ENCODE assay signal across 1 cellular context in genomic region chr7:92836489-92837213, GRCh38.
TF ChIP-seq lines count a peak whose summit lies in the region.

Gene CDK6, minus strand, starts transcription at chr7:92836573. Its CDS starts 3,250 bp downstream, at chr7:92833323.

TF ChIP-seq in HepG2, 621 proteins besides CTCF, POLR2A, EP300 and RAD21 (continued from another document):
- TF ChIP-seq ZNF276 (CRISPR knock-in tag; IDR thresholded peaks at IDR 0.05; ENCODE audit: low read depth) (no peak), TGIF2 (CRISPR knock-in tag; IDR thresholded peaks at IDR 0.05) (peak; percentile 44; the same call in 1 of the 2 replicates), ZNF30 (CRISPR knock-in tag; IDR thresholded peaks at IDR 0.05) (no peak), PHF20 (CRISPR knock-in tag; IDR thresholded peaks at IDR 0.05) (no peak), TMF1 (CRISPR knock-in tag; IDR thresholded peaks at IDR 0.05; ENCODE audit: low read depth) (peak; percentile 70; the same call in 1 of the 2 replicates), E2F2 (CRISPR knock-in tag; IDR thresholded peaks at IDR 0.05; ENCODE audit: borderline replicate concordance) (no peak), SIX4 (CRISPR knock-in tag; IDR thresholded peaks at IDR 0.05) (peak; percentile 48; the same call in 1 of the 2 replicates), PRDM10 (CRISPR knock-in tag; IDR thresholded peaks at IDR 0.05; ENCODE audit: low read depth) (no peak), ZBTB20 (CRISPR knock-in tag; IDR thresholded peaks at IDR 0.05; ENCODE audit: borderline replicate concordance, low read depth) (no peak), TRIM22 (IDR thresholded peaks at IDR 0.05) (no peak)
- TF ChIP-seq, protein P1, sequence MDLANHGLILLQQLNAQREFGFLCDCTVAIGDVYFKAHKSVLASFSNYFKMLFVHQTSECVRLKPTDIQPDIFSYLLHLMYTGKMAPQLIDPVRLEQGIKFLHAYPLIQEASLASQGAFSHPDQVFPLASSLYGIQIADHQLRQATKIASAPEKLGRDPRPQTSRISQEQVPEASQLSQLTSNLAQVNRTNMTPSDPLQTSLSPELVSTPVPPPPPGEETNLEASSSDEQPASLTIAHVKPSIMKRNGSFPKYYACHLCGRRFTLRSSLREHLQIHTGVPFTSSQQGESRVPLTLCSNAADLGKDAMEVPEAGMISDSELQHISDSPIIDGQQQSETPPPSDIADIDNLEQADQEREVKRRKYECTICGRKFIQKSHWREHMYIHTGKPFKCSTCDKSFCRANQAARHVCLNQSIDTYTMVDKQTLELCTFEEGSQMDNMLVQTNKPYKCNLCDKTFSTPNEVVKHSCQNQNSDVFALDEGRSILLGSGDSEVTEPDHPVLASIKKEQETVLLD (CRISPR knock-in tag; IDR thresholded peaks at IDR 0.05; ENCODE audit: low read depth): 0 out of 2 replicates have a peak, but pooled peaks have one; percentile 48
